17 cellular contexts compared by ENCODE assay signal in genomic region chr6:11214911-11215310, GRCh38. TPM values are rescaled to one million over a fixed set of nuclear protein-coding genes. Genes with fewer than 3 reads are reported as not detected.
DNase-seq lines count a peak whose midpoint lies in the region; ATAC-seq and TF ChIP-seq lines count a peak whose summit lies in the region.
"Had no signal": no experiment of that assay in that cellular context is flagged by ENCODE, and none has a peak within 500 bp of the region (broad histone marks: within the 10 kb centered on the region; RNA-seq: fewer than 3 reads in every experiment).

No MANE protein-coding gene starts in this region.

- H3K27me3 Mint-ChIP-seq in nephron progenitor cell (ENCODE audit: low read depth, poor library complexity), result peaks cover 3% of the 10 kb centered on the region
- H3K27me3 Mint-ChIP-seq: B cell; effector memory CD8-positive, alpha-beta T cell; IgD-negative memory B cell; stimulated activated memory B cell treated with anti-CD40 and anti-IgM and Interleukin-4, amounts not matched to agents 10 μg/mL and 1 μg/mL and 100 μg/mL, for 72 hours had no signal

- intact Hi-C loops in body of pancreas (cut with DNase I) (no loop called here), transverse colon (cut with DNase I; ENCODE audit: low total_unique reads) (no loop called here)

- no peaks in the 10 kb centered on the region for H4K20me1 ChIP-seq in fibroblast of lung (ENCODE audit: control insufficient read depth, extremely low read depth, insufficient read depth, low read length)

- H3K4me1 Mint-ChIP-seq in nephron progenitor cell, result peaks cover 65% of the 10 kb centered on the region

- H3K27ac ChIP-seq in body of pancreas, result peak overlapping the region; percentile 33 to 73 (median 72)
- H3K27ac ChIP-seq in fibroblast of lung (ENCODE audit: insufficient read depth, low read length), result peak overlapping the region; percentile 87
- peak overlapping the region; percentile 83 to 90 (median 84) for H3K27ac ChIP-seq in transverse colon
- H3K27ac ChIP-seq: WERI-Rb-1 had no signal

- H3K27me3 ChIP-seq in body of pancreas (no peaks in the 10 kb centered on the region), fibroblast of lung (ENCODE audit: control insufficient read depth, insufficient read depth, low read length) (no peaks in the 10 kb centered on the region), transverse colon (no peaks in the 10 kb centered on the region)

- in situ Hi-C loops in transverse colon (cut with MboI; ENCODE audit: low pct_ligation_motif_present in 1 of 4, low pct_unique_long_range_greater_than_20kb in 1 of 4, low sequenced_read_pairs in 3 of 4), result no loop called here

- peaks cover 20% of the 10 kb centered on the region for H3K36me3 Mint-ChIP-seq in nephron progenitor cell (ENCODE audit: low read depth)

- H3K4me3 ChIP-seq in body of pancreas (no peak overlapping the region), fibroblast of lung (replicated peaks in 1 of 4; ENCODE audit: control extremely low read depth in 1 of 4, insufficient read depth in 1 of 4, low read depth in 3 of 4, low read length in 4 of 4) (no peak overlapping the region), transverse colon (no peak overlapping the region)

- DNase-seq in body of pancreas (no peak), fibroblast of lung (ENCODE audit: low read depth in 2 of 2) (no peak), nephron progenitor cell (no peak), transverse colon (no peak), NCI-H1417 (lab: John Stamatoyannopoulos, UW) (no peak), cortex of kidney (lab: John Stamatoyannopoulos, UW) (no peak)
- DNase-seq: activated CD8-positive, alpha-beta T cell treated with anti-CD3 and anti-CD28 coated beads, Interleukin-2, amount 10 ng/mL, durations not matched to agents 7 days and 5 days; activated effector memory CD4-positive, alpha-beta T cell treated with anti-CD3 and anti-CD28 coated beads, Interleukin-2, amount 50 U/mL, for 16 hours; effector memory CD8-positive, alpha-beta T cell; HFFc6; small intestine; SW 1271; WERI-Rb-1 had no signal

- no peak overlapping the region for H2AFZ ChIP-seq in fibroblast of lung (ENCODE audit: low read length)

- ATAC-seq in body of pancreas (no peak), GM18867 (IDR thresholded peaks at IDR 0.05; ENCODE audit: unreplicated experiment) (no peak)
- ATAC-seq: activated CD8-positive, alpha-beta T cell treated with anti-CD3 and anti-CD28 coated beads, Interleukin-2, amount 10 ng/mL, durations not matched to agents 7 days and 5 days; effector memory CD8-positive, alpha-beta T cell; stimulated activated memory B cell treated with anti-CD40 and anti-IgM and Interleukin-4, amounts not matched to agents 10 μg/mL and 1 μg/mL and 100 μg/mL, for 72 hours had no signal

- H3K9me3 ChIP-seq in body of pancreas, result no peaks in the 10 kb centered on the region
- no peaks in the 10 kb centered on the region for H3K9me3 ChIP-seq in fibroblast of lung (ENCODE audit: control insufficient read depth, insufficient read depth, low read depth, low read length)
- no peaks in the 10 kb centered on the region for H3K9me3 ChIP-seq in transverse colon

- no peak overlapping the region for H3K9ac ChIP-seq in fibroblast of lung (ENCODE audit: insufficient read depth, low read length)

- TF ChIP-seq POLR2A in body of pancreas (IDR thresholded peaks at IDR 0.05), result no peak
- no peak for TF ChIP-seq POLR2A in transverse colon (IDR thresholded peaks at IDR 0.05)

- no peak for TF ChIP-seq EP300 in transverse colon (IDR thresholded peaks at IDR 0.05; ENCODE audit: low read depth)

- H3K4me2 ChIP-seq in fibroblast of lung (ENCODE audit: extremely low read depth, insufficient read depth, low read length), result peak overlapping the region; percentile 49

- H3K79me2 ChIP-seq in fibroblast of lung (ENCODE audit: control insufficient read depth, insufficient read depth, low read length), result peaks cover 44% of the 10 kb centered on the region

- H3K27ac Mint-ChIP-seq in nephron progenitor cell, result peak overlapping the region; percentile 34
- H3K27ac Mint-ChIP-seq: activated CD8-positive, alpha-beta T cell treated with anti-CD3 and anti-CD28 coated beads, Interleukin-2, amount 10 ng/mL, durations not matched to agents 7 days and 5 days; B cell; HFFc6; stimulated activated memory B cell treated with anti-CD40 and anti-IgM and Interleukin-4, amounts not matched to agents 10 μg/mL and 1 μg/mL and 100 μg/mL, for 72 hours had no signal

- H3K4me1 ChIP-seq in body of pancreas (peaks cover 71% of the 10 kb centered on the region), fibroblast of lung (ENCODE audit: control insufficient read depth, extremely low read depth, insufficient read depth, low read length) (peaks cover 23% of the 10 kb centered on the region), transverse colon (peaks cover 25 to 78% (median 67%) of the 10 kb centered on the region in 4 donors)

- H3K36me3 ChIP-seq in body of pancreas (replicated peaks in 1 of 2; ENCODE audit: insufficient read depth in 1 of 2, low read depth in 2 of 2) (no peaks in the 10 kb centered on the region), fibroblast of lung (ENCODE audit: control insufficient read depth, insufficient read depth, low read length) (no peaks in the 10 kb centered on the region), transverse colon (peaks cover 0 to 8% (median 0%) of the 10 kb centered on the region in 4 donors)
- H3K36me3 ChIP-seq: WERI-Rb-1 had no signal

- TF ChIP-seq CTCF in body of pancreas (IDR thresholded peaks at IDR 0.05) (no peak), fibroblast of lung (conservative IDR thresholded peaks at IDR 0.05 in 1 of 2, IDR thresholded peaks at IDR 0.05 in 1 of 2; ENCODE audit: low read depth in 1 of 2, low read length in 2 of 2) (no peak), nephron progenitor cell (IDR thresholded peaks at IDR 0.05) (no peak), transverse colon (IDR thresholded peaks at IDR 0.05) (no peak)

- no peak overlapping the region for H3K4me3 Mint-ChIP-seq in nephron progenitor cell
- H3K4me3 Mint-ChIP-seq: activated CD8-positive, alpha-beta T cell treated with anti-CD3 and anti-CD28 coated beads, Interleukin-2, amount 10 ng/mL, durations not matched to agents 7 days and 5 days; B cell; effector memory CD8-positive, alpha-beta T cell; HFFc6; IgD-negative memory B cell; stimulated activated memory B cell treated with anti-CD40 and anti-IgM and Interleukin-4, amounts not matched to agents 10 μg/mL and 1 μg/mL and 100 μg/mL, for 72 hours had no signal

- WGBS in body of pancreas, 2 donors, result 86 to 87% methylated on average over 9 of the region's 9 CpGs
- 82 to 84% methylated on average over 9 of the region's 9 CpGs for WGBS in transverse colon (ENCODE audit: low coverage in 1 of 2), 2 donors

- H3K9me3 Mint-ChIP-seq in nephron progenitor cell, result no peaks in the 10 kb centered on the region
- H3K9me3 Mint-ChIP-seq: effector memory CD8-positive, alpha-beta T cell; HFFc6; IgD-negative memory B cell; stimulated activated memory B cell treated with anti-CD40 and anti-IgM and Interleukin-4, amounts not matched to agents 10 μg/mL and 1 μg/mL and 100 μg/mL, for 72 hours had no signal

RNA-seq across cellular contexts. Expression of gene NEDD9, which starts 17.6 kb away (rescaled TPM):
- total RNA-seq in body of pancreas (10 to 100 TPM; 22.8 to 58.3 TPM), fibroblast of lung (13.6 and 33.7 TPM in 2 replicates), transverse colon (10 to 100 TPM; 34.6 to 82.7 (median 72.3) TPM)
- polyA plus RNA-seq in fibroblast of lung, result 35.2 and 41.9 TPM in 2 replicates
- 25.1 and 26.5 TPM in 2 replicates for polyA plus RNA-seq in fibroblast of lung (2012)
- polyA minus RNA-seq in fibroblast of lung (ENCODE audit: low replicate concordance), result 75.8 and 84.0 TPM in 2 replicates
